Comparison of ENCODE assay signal across 14 cellular contexts in genomic region chr2:63661076-63661475, GRCh38.
DNase-seq lines count a peak whose midpoint lies in the region; TF ChIP-seq lines count a peak whose summit lies in the region.
"Had no signal": no experiment of that assay in that cellular context is flagged by ENCODE, and none has a peak within 500 bp of the region (broad histone marks: within the 10 kb centered on the region; RNA-seq: fewer than 3 reads in every experiment).

No MANE protein-coding gene starts in this region.

- H3K4me1 Mint-ChIP-seq in osteocyte (ENCODE audit: unreplicated experiment): peaks cover 9% of the 10 kb centered on the region
- H3K4me1 Mint-ChIP-seq: naive B cell had no signal

- H3K36me3 Mint-ChIP-seq in osteocyte (ENCODE audit: unreplicated experiment): no peaks in the 10 kb centered on the region
- H3K36me3 Mint-ChIP-seq: naive B cell had no signal

- H3K4me3 ChIP-seq in fibroblast of mammary gland (ENCODE audit: control insufficient read depth, low read depth, low read length) (no peak overlapping the region), skeletal muscle satellite cell (ENCODE audit: low read length) (no peak overlapping the region)
- H3K4me3 ChIP-seq: spleen had no signal

- H3K4me1 ChIP-seq in skeletal muscle satellite cell (ENCODE audit: control insufficient read depth, insufficient read depth, low read length): peaks cover 42% of the 10 kb centered on the region

- H3K4me3 Mint-ChIP-seq in osteocyte (ENCODE audit: unreplicated experiment): no peak overlapping the region
- H3K4me3 Mint-ChIP-seq: endodermal cell, naive B cell had no signal

- no peaks in the 10 kb centered on the region for H3K27me3 ChIP-seq in skeletal muscle satellite cell (ENCODE audit: control insufficient read depth, insufficient read depth, low read length)
- H3K27me3 ChIP-seq: spleen had no signal

- H3K9me3 ChIP-seq in skeletal muscle satellite cell (replicated peaks; ENCODE audit: low read length): no peaks in the 10 kb centered on the region
- H3K9me3 ChIP-seq: spleen had no signal

- H3K36me3 ChIP-seq in skeletal muscle satellite cell (ENCODE audit: insufficient read depth, low read length): no peaks in the 10 kb centered on the region
- H3K36me3 ChIP-seq: spleen had no signal

- H3K4me2 ChIP-seq in skeletal muscle satellite cell (ENCODE audit: low read length): peak overlapping the region; percentile 14

- H3K27ac Mint-ChIP-seq in osteocyte (ENCODE audit: unreplicated experiment): no peak overlapping the region
- H3K27ac Mint-ChIP-seq: endodermal cell, naive B cell had no signal

- peak; percentile 38 for DNase-seq in SIG-M5 treated with dmso at 0.1 percent for 504 hours (lab: John Stamatoyannopoulos, UW; ENCODE audit: unreplicated experiment)
- no peak for DNase-seq in SIG-M5 (lab: John Stamatoyannopoulos, UW)
- peak; percentile 75 for DNase-seq in RKO (ENCODE audit: low spot score)
- peak; percentile 90 for DNase-seq in fibroblast of mammary gland (ENCODE audit: low read depth)
- no peak for DNase-seq in KBM-7
- no peak for DNase-seq in GM19240 (ENCODE audit: insufficient read length, low spot score)
- DNase-seq in osteocyte (ENCODE audit: extremely low spot score, unreplicated experiment): no peak
- DNase-seq: DND-41, endodermal cell, naive B cell, NCI-H345, spleen, trophoblast cell had no signal

- TF ChIP-seq CTCF in fibroblast of mammary gland (conservative IDR thresholded peaks at IDR 0.05; ENCODE audit: control insufficient read depth, insufficient read depth, low read depth, low read length) (no peak), osteocyte (IDR thresholded peaks at IDR 0.05) (no peak)

- peak overlapping the region; percentile 2 for H3K9ac ChIP-seq in skeletal muscle satellite cell (ENCODE audit: low read depth, low read length)

- in situ Hi-C loops in KBM-7 (cut with MboI; ENCODE audit: low pct_unique_long_range_greater_than_20kb, low sequenced_read_pairs): no loop called here

- peaks cover 6% of the 10 kb centered on the region for H3K9me3 Mint-ChIP-seq in osteocyte (ENCODE audit: unreplicated experiment)

- H3K27me3 Mint-ChIP-seq in osteocyte (ENCODE audit: unreplicated experiment): no peaks in the 10 kb centered on the region

Comparison
In these comparisons a context has a peak if more than half of its experiments do, and no peak if none do; other contexts are left out.
1. DNase-seq: peak in SIG-M5 treated with dmso at 0.1 percent for 504 hours (single experiment), RKO (single experiment) and fibroblast of mammary gland (single experiment); none in SIG-M5 (single experiment), KBM-7 (single experiment), GM19240 (single experiment) and osteocyte (single experiment).